26 cellular contexts compared by ENCODE assay signal in genomic region chr7:139596626-139597025, GRCh38.
"Had no signal": no experiment of that assay in that cellular context is flagged by ENCODE, and none has a peak within 500 bp of the region (broad histone marks: within the 10 kb centered on the region; RNA-seq: fewer than 3 reads in every experiment).

No MANE protein-coding gene starts in this region.

- H3K9me3 ChIP-seq: ovary, psoas muscle, spleen, thoracic aorta, tibial nerve, upper lobe of right lung, uterus had no signal

- H3K4me1 Mint-ChIP-seq: naive thymus-derived CD4-positive, alpha-beta T cell; neural progenitor cell; stimulated activated memory B cell treated with anti-CD40 and anti-IgM and Interleukin-4, amounts not matched to agents 10 μg/mL and 1 μg/mL and 100 μg/mL, for 72 hours had no signal

- H3K4me3 Mint-ChIP-seq: naive thymus-derived CD4-positive, alpha-beta T cell; nephron; neural progenitor cell; stimulated activated memory B cell treated with anti-CD40 and anti-IgM and Interleukin-4, amounts not matched to agents 10 μg/mL and 1 μg/mL and 100 μg/mL, for 72 hours had no signal

- H3K27me3 Mint-ChIP-seq: naive thymus-derived CD4-positive, alpha-beta T cell; stimulated activated memory B cell treated with anti-CD40 and anti-IgM and Interleukin-4, amounts not matched to agents 10 μg/mL and 1 μg/mL and 100 μg/mL, for 72 hours had no signal

- DNase-seq: cortex of kidney; effector CD4-positive, alpha-beta T cell; kidney; mesenchymal stem cell; midbrain; naive thymus-derived CD4-positive, alpha-beta T cell; nucleus accumbens; ovary; posterior cingulate gyrus; psoas muscle; spleen; stimulated activated CD4-positive, alpha-beta T cell treated with anti-CD3 and anti-CD28 coated beads, Interleukin-4, amount 100 ng/mL, for 4 hours; stimulated activated naive CD8-positive, alpha-beta T cell treated with anti-CD3 and anti-CD28 coated beads, Interleukin-15, Interleukin-2, amounts not matched to agents 100 U/mL and 50 U/mL, for 24 hours; substantia nigra; upper lobe of right lung; uterus had no signal

- H3K79me2 ChIP-seq: hepatocyte had no signal

- H3K36me3 ChIP-seq: ovary, uterus had no signal

- H3K4me1 ChIP-seq: neural progenitor cell, psoas muscle, spleen, tibial nerve, upper lobe of right lung had no signal

- H3K9ac ChIP-seq: neural progenitor cell had no signal

- H3K27me3 ChIP-seq: hepatocyte, neural progenitor cell, ovary, spleen, tibial nerve, upper lobe of right lung, uterus had no signal

- H3K9me3 Mint-ChIP-seq: nephron; neural progenitor cell; stimulated activated memory B cell treated with anti-CD40 and anti-IgM and Interleukin-4, amounts not matched to agents 10 μg/mL and 1 μg/mL and 100 μg/mL, for 72 hours had no signal

- H3K4me2 ChIP-seq: hepatocyte, neural progenitor cell had no signal

- ATAC-seq: left lobe of liver; naive thymus-derived CD4-positive, alpha-beta T cell; psoas muscle; right cardiac atrium; stimulated activated memory B cell treated with anti-CD40 and anti-IgM and Interleukin-4, amounts not matched to agents 10 μg/mL and 1 μg/mL and 100 μg/mL, for 72 hours; stimulated activated naive CD8-positive, alpha-beta T cell treated with anti-CD3 and anti-CD28 coated beads, Interleukin-15, Interleukin-2, amounts not matched to agents 100 U/mL and 50 U/mL, for 24 hours; upper lobe of right lung had no signal

- H3K27ac ChIP-seq: hepatocyte, neural progenitor cell, ovary, psoas muscle, skin epidermis, spleen, thoracic aorta, tibial nerve, upper lobe of right lung, uterus had no signal

- H3K4me3 ChIP-seq: hepatocyte, lung, neural progenitor cell, ovary, psoas muscle, skin epidermis, spleen, thoracic aorta, tibial nerve, upper lobe of right lung, uterus had no signal

- H3K27ac Mint-ChIP-seq: naive thymus-derived CD4-positive, alpha-beta T cell; nephron; neural progenitor cell; stimulated activated memory B cell treated with anti-CD40 and anti-IgM and Interleukin-4, amounts not matched to agents 10 μg/mL and 1 μg/mL and 100 μg/mL, for 72 hours had no signal

- H2AFZ ChIP-seq: hepatocyte, neural progenitor cell had no signal
